Comparison of ENCODE assay signal across 1 cellular context in the genomic region with DNA sequence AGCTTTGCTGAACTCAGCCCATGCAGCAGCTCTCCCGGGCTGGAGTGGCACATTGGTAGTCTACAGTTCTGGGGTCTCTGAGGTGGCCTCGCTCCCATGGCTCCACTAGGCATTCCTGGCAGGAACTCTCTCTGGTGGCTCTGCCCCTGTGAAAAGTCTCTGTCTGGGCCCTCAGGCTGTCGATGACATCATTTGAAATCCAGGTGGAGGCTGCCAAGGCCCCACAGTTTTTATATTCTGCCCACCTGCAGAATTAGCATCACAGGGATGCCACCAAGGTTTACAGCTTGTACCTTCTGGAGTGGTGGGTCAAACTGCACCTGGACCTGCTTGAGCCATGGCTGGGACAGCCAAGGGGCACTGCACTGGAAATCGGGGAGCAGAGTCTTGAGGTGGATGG.
TF ChIP-seq lines count a peak whose summit lies in the region.

No MANE protein-coding gene starts in this region.

TF ChIP-seq in HepG2, 621 proteins besides CTCF, POLR2A, EP300 and RAD21:
- TF ChIP-seq ATF7 (IDR thresholded peaks at IDR 0.05), result peak; percentile 52
- no peak for TF ChIP-seq ATF7 (CRISPR knock-in tag; IDR thresholded peaks at IDR 0.05)
- TF ChIP-seq KDM1A (CRISPR knock-in tag; IDR thresholded peaks at IDR 0.05), result no peak
- no peak for TF ChIP-seq IRX3 (CRISPR knock-in tag; IDR thresholded peaks at IDR 0.05; ENCODE audit: borderline replicate concordance, low read depth)
